In the genomic region with DNA sequence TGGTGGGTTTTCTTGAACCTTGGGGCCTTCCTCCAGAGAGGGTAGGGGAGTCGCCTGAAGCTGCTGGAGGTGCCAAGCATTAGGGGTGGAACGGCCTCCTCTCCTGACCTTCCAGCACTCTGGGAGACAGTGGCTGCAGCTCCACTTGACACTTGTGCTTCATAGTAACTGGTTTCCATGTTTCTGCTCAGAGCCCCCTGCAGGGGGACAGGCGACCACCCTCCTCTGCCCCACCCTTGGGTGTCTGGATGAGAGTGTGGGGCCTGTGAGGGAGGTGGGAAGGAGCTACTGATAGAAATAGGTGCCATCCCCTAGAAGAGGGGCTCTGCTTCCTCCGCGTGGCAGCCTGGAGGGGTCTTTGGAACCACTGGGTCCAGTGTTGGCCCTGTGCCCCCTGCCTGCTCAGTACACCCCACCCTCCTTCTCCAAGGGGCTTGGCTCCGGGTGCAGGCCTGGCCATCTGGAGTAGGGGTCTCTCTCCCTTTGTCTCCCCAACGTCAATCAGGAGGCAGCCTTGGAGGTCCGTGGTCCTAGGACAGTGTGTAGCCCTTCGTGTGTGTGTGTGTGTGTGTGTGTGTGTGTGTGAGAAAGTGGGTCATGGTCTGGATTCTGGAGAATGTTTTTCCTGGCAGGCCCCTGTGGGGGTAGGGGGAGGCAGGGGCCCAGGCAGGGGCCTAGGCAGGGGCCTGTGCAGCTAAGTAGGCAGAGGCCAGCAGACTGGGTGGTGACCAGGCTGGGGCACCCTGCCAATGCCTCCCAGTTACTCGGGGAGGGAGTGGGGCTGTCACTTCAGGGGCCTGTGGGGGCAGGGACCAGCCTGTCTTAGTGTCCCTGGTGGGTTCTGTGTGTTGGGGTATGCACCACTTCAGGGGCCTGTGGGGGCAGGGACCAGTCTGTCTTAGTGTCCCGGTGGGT, we compare ENCODE assay signal across 10 cellular contexts. TPM values are rescaled to one million over a fixed set of nuclear protein-coding genes. Genes with fewer than 3 reads are reported as not detected.
DNase-seq lines count a peak whose midpoint lies in the region; ATAC-seq, FAIRE-seq and TF ChIP-seq lines count a peak whose summit lies in the region.
"Had no signal": no experiment of that assay in that cellular context is flagged by ENCODE, and none has a peak within 500 bp of the region (broad histone marks: within the 10 kb centered on the region; RNA-seq: fewer than 3 reads in every experiment).

No MANE protein-coding gene starts in this region.

- 43 to 44% methylated on average over 11 of the region's 11 CpGs for WGBS in pancreas, 2 donors

- no peaks in the 10 kb centered on the region for H3K27me3 ChIP-seq in BLaER1 treated with 17β-estradiol and CSF1 and Interleukin-3, amounts not matched to agents 10 nM and 100 nM
- no peaks in the 10 kb centered on the region for H3K27me3 ChIP-seq in OCI-LY1 (ENCODE audit: insufficient read depth, low read length)
- H3K27me3 ChIP-seq in effector memory CD4-positive, alpha-beta T cell (replicated peaks; ENCODE audit: control insufficient read depth, insufficient read depth, low read length, poor library complexity, severe bottlenecking): no peaks in the 10 kb centered on the region
- no peaks in the 10 kb centered on the region for H3K27me3 ChIP-seq in pancreas

- TF ChIP-seq CTCF in OCI-LY1 (IDR thresholded peaks at IDR 0.05; ENCODE audit: low read length) (no peak), pancreas (IDR thresholded peaks at IDR 0.05) (no peak)

- no peak for DNase-seq in effector memory CD4-positive, alpha-beta T cell
- DNase-seq in pancreas (peak in 2 of 6 donors; percentile 71 to 78), AG08395 (ENCODE audit: low spot score) (no peak)
- no peak for DNase-seq in stimulated activated naive CD4-positive, alpha-beta T cell (lab: John Stamatoyannopoulos, UW)
- DNase-seq: NCI-H1930 had no signal

- H3K36me3 ChIP-seq in BLaER1 treated with 17β-estradiol and CSF1 and Interleukin-3, amounts not matched to agents 10 nM and 100 nM: peaks cover 7 to 77% (median 56%) of the 10 kb centered on the region in 11 experiments; a peak in 20 of 22 replicates
- peaks cover 21% of the 10 kb centered on the region for H3K36me3 ChIP-seq in OCI-LY1 (ENCODE audit: insufficient read depth, low read length)
- peaks cover 13% of the 10 kb centered on the region for H3K36me3 ChIP-seq in effector memory CD4-positive, alpha-beta T cell (ENCODE audit: control insufficient read depth, insufficient read depth, low read length)
- H3K36me3 ChIP-seq in pancreas: peaks cover 0 to 14% (median 0%) of the 10 kb centered on the region in 3 donors

- no peak overlapping the region for H2AFZ ChIP-seq in OCI-LY1 (ENCODE audit: low read length)

- H3K79me2 ChIP-seq in OCI-LY1 (ENCODE audit: insufficient read depth, low read length): peaks cover 45% of the 10 kb centered on the region

- peaks cover 67 to 91% (median 84%) of the 10 kb centered on the region in 11 experiments for H4K20me1 ChIP-seq in BLaER1 treated with 17β-estradiol and CSF1 and Interleukin-3, amounts not matched to agents 10 nM and 100 nM
- no peaks in the 10 kb centered on the region for H4K20me1 ChIP-seq in OCI-LY1 (ENCODE audit: insufficient read depth, low read length)

- no peak for ATAC-seq in pancreas
- no peak for ATAC-seq in GM21360 (IDR thresholded peaks at IDR 0.05; ENCODE audit: unreplicated experiment)
- no peak for ATAC-seq in HG03354 (IDR thresholded peaks at IDR 0.05; ENCODE audit: poor library complexity, severe bottlenecking, unreplicated experiment)

- peak overlapping the region in 9 of 11 experiments; percentile 19 to 90 (median 38); a peak in 14 of 22 replicates for H3K9ac ChIP-seq in BLaER1 treated with 17β-estradiol and CSF1 and Interleukin-3, amounts not matched to agents 10 nM and 100 nM
- H3K9ac ChIP-seq in OCI-LY1 (ENCODE audit: low read length): no peak overlapping the region; the same call in 1 of the 2 replicates

- peak overlapping the region in 7 of 11 experiments; percentile 12 to 46 (median 31); a peak in 10 of 22 replicates for H3K27ac ChIP-seq in BLaER1 treated with 17β-estradiol and CSF1 and Interleukin-3, amounts not matched to agents 10 nM and 100 nM
- H3K27ac ChIP-seq in OCI-LY1 (ENCODE audit: low read depth, low read length, poor library complexity, severe bottlenecking) (peak overlapping the region; percentile 54), pancreas (peak overlapping the region in 3 of 4 donors; percentile 12 to 92 (median 33))
- H3K27ac ChIP-seq in effector memory CD4-positive, alpha-beta T cell (ENCODE audit: insufficient read depth, low read length, poor library complexity, severe bottlenecking): peak overlapping the region; percentile 41

- H3K9me3 ChIP-seq in BLaER1 treated with 17β-estradiol and CSF1 and Interleukin-3, amounts not matched to agents 10 nM and 100 nM (replicated peaks in 1 of 11): no peaks in the 10 kb centered on the region
- H3K9me3 ChIP-seq in OCI-LY1 (ENCODE audit: low read length) (no peaks in the 10 kb centered on the region), pancreas (no peaks in the 10 kb centered on the region)
- H3K9me3 ChIP-seq in effector memory CD4-positive, alpha-beta T cell (ENCODE audit: control insufficient read depth, low read length): no peaks in the 10 kb centered on the region

- peaks cover 83 to 88% (median 86%) of the 10 kb centered on the region in 10 experiments for H3K4me1 ChIP-seq in BLaER1 treated with 17β-estradiol and CSF1 and Interleukin-3, amounts not matched to agents 10 nM and 100 nM
- peaks cover 70% of the 10 kb centered on the region for H3K4me1 ChIP-seq in OCI-LY1 (ENCODE audit: insufficient read depth, low read length, severe bottlenecking)
- H3K4me1 ChIP-seq in effector memory CD4-positive, alpha-beta T cell (ENCODE audit: control insufficient read depth, insufficient read depth, low read length, poor library complexity, severe bottlenecking): peaks cover 71% of the 10 kb centered on the region
- H3K4me1 ChIP-seq in pancreas: peaks cover 36 to 38% (median 37%) of the 10 kb centered on the region in 3 donors

- H3K4me3 ChIP-seq in BLaER1 treated with 17β-estradiol and CSF1 and Interleukin-3, amounts not matched to agents 10 nM and 100 nM: no peak overlapping the region; a peak in 1 of 20 replicates
- H3K4me3 ChIP-seq in OCI-LY1 (ENCODE audit: low read depth, low read length, poor library complexity, severe bottlenecking): no peak overlapping the region
- H3K4me3 ChIP-seq in effector memory CD4-positive, alpha-beta T cell (ENCODE audit: insufficient read depth, low read depth, low read length, poor library complexity, severe bottlenecking): no peak overlapping the region
- no peak overlapping the region for H3K4me3 ChIP-seq in pancreas

- H3K9me2 ChIP-seq in OCI-LY1 (ENCODE audit: low read depth, low read length): no peaks in the 10 kb centered on the region

- H3F3A ChIP-seq in OCI-LY1 (ENCODE audit: insufficient read depth, low read length): no peaks in the 10 kb centered on the region

- intact Hi-C loops in pancreas (cut with DNase I): no loop called here

- H3K4me2 ChIP-seq in BLaER1 treated with 17β-estradiol and CSF1 and Interleukin-3, amounts not matched to agents 10 nM and 100 nM: peak overlapping the region; percentile 87 to 100 (median 97)
- peak overlapping the region; percentile 11; the same call in 1 of the 2 replicates for H3K4me2 ChIP-seq in OCI-LY1 (ENCODE audit: low read length)

- FAIRE-seq in pancreas (lab: Jason Lieb, UNC): no peak
- FAIRE-seq: islet of Langerhans had no signal

RNA-seq across cellular contexts. Expression of gene LASP1, which starts 4.9 kb away (rescaled TPM):
- 10 to 100 TPM; 48.2 to 98.6 (median 60.9) TPM for total RNA-seq in pancreas
- polyA plus RNA-seq in pancreas: 10 to 100 TPM; 35.7 to 36.0 TPM

RNA-seq across cellular contexts. Expression of gene RPL23, which starts 21.2 kb away (rescaled TPM):
- 100 to 1,000 TPM; 569 to 994 (median 828) TPM for total RNA-seq in pancreas
- 1,000 to 10,000 TPM; 1,404 to 1,507 TPM for polyA plus RNA-seq in pancreas

RNA-seq across cellular contexts. Expression of gene CWC25, which starts 49.6 kb away (rescaled TPM):
- 10 to 100 TPM in 1 of 6 donors, 1 to 10 TPM in 5; 7.5 to 11.4 (median 8.0) TPM for total RNA-seq in pancreas
- 10 to 100 TPM; 19.4 to 24.0 TPM for polyA plus RNA-seq in pancreas
